29 cellular contexts compared by ENCODE assay signal in the genomic region with DNA sequence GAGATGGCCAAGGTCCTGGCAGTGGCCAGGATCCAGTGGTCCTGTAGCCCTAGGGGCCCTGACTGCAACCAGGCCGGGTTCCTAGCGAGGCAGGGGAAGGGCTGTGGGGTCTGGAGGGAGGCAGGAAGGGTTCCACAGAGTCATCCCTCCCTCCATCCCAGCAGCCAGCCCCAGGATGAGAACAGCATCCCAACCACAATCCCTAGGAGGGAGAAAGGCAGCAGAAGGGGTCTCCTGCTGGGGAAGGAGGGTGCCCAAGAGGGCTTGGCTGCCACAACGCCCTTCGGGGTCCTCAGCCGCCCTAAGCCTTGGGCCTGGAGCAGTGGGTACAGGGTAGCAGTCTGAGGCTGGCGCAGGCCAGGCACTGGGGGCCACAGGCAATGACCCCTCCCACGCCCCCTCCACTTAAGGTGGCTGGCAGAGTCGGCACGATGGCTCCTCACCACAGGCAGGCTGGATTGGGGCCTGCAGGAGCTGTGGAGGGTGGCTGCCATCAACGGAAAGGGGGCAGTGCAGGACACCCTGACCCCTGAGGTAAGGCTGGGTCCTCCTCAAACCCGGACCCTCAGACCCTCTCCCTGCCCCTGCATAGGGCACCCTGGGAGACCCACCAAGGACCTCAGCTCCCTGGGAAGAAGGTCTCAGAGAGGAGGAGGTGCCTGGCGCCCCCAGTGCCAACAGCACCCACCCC. TPM values are rescaled to one million over a fixed set of nuclear protein-coding genes. Genes with fewer than 3 reads are reported as not detected.
"Had no signal": no experiment of that assay in that cellular context is flagged by ENCODE, and none has a peak within 500 bp of the region (broad histone marks: within the 10 kb centered on the region; RNA-seq: fewer than 3 reads in every experiment).

No MANE protein-coding gene starts in this region.

- H3K4me1 Mint-ChIP-seq: memory B cell; stimulated activated effector memory CD8-positive, alpha-beta T cell treated with anti-CD3 and anti-CD28 coated beads, Interleukin-12 subunit alpha, Interleukin-12 subunit beta, amount 100 ng/mL, for 72 hours; T-helper 17 cell had no signal

- H2AFZ ChIP-seq: neural progenitor cell had no signal

- DNase-seq: activated CD4-positive, alpha-beta memory T cell treated with anti-CD3 and anti-CD28 coated beads for 36 hours; activated CD4-positive, alpha-beta T cell treated with anti-CD3 and anti-CD28 coated beads for 48 hours; activated effector memory CD4-positive, alpha-beta T cell treated with Interleukin-2 at 50 U/mL for 16 hours; activated naive CD4-positive, alpha-beta T cell treated with anti-CD3 and anti-CD28 coated beads for 36 hours; activated T-cell treated with anti-CD3 and anti-CD28 coated beads, Interleukin-2, amount 50 U/mL, for 72 hours; brain microvascular endothelial cell; central memory CD4-positive, alpha-beta T cell; effector memory CD4-positive, alpha-beta T cell; foreskin keratinocyte; stimulated activated CD4-positive, alpha-beta T cell treated with anti-CD3 and anti-CD28 coated beads, Interleukin-2, amount 100 ng/mL, for 24 hours; stomach; SW 1271; T-helper 17 cell; uterus had no signal

- H3K4me2 ChIP-seq: neural progenitor cell had no signal

- H3K4me3 ChIP-seq: ascending aorta, left lung, neural progenitor cell, prostate gland, stomach, suprapubic skin, tibial nerve, uterus had no signal

- ATAC-seq: activated T-cell treated with anti-CD3 and anti-CD28 coated beads, Interleukin-2, amount 50 U/mL, for 72 hours; foreskin keratinocyte; left lung; stimulated activated effector memory CD8-positive, alpha-beta T cell treated with anti-CD3 and anti-CD28 coated beads, Interleukin-12 subunit alpha, Interleukin-12 subunit beta, amount 100 ng/mL, for 72 hours; T-helper 17 cell had no signal

- H3K27ac ChIP-seq: ascending aorta, brain microvascular endothelial cell, foreskin keratinocyte, left lung, neural progenitor cell, prostate gland, stomach, suprapubic skin, tibial nerve, uterus had no signal

- H3K27ac Mint-ChIP-seq: activated CD4-positive, alpha-beta memory T cell treated with anti-CD3 and anti-CD28 coated beads for 36 hours; activated naive CD4-positive, alpha-beta T cell treated with anti-CD3 and anti-CD28 coated beads for 36 hours; activated T-cell treated with anti-CD3 and anti-CD28 coated beads, Interleukin-2, amount 50 U/mL, for 72 hours; memory B cell; neural progenitor cell; stimulated activated effector memory CD8-positive, alpha-beta T cell treated with anti-CD3 and anti-CD28 coated beads, Interleukin-12 subunit alpha, Interleukin-12 subunit beta, amount 100 ng/mL, for 72 hours; T-helper 17 cell had no signal

- H3K4me3 Mint-ChIP-seq: activated CD4-positive, alpha-beta memory T cell treated with anti-CD3 and anti-CD28 coated beads for 36 hours; activated naive CD4-positive, alpha-beta T cell treated with anti-CD3 and anti-CD28 coated beads for 36 hours; activated T-cell treated with anti-CD3 and anti-CD28 coated beads, Interleukin-2, amount 50 U/mL, for 72 hours; memory B cell; neural progenitor cell; stimulated activated effector memory CD8-positive, alpha-beta T cell treated with anti-CD3 and anti-CD28 coated beads, Interleukin-12 subunit alpha, Interleukin-12 subunit beta, amount 100 ng/mL, for 72 hours; T-helper 17 cell had no signal

- H3K27me3 ChIP-seq: ascending aorta, brain microvascular endothelial cell, foreskin keratinocyte, neural progenitor cell, stomach, suprapubic skin, tibial nerve, uterus had no signal

- H3K9me3 Mint-ChIP-seq: activated CD4-positive, alpha-beta memory T cell treated with anti-CD3 and anti-CD28 coated beads for 36 hours; activated naive CD4-positive, alpha-beta T cell treated with anti-CD3 and anti-CD28 coated beads for 36 hours; activated T-cell treated with anti-CD3 and anti-CD28 coated beads, Interleukin-2, amount 50 U/mL, for 72 hours; memory B cell; neural progenitor cell; stimulated activated effector memory CD8-positive, alpha-beta T cell treated with anti-CD3 and anti-CD28 coated beads, Interleukin-12 subunit alpha, Interleukin-12 subunit beta, amount 100 ng/mL, for 72 hours had no signal

- H3K36me3 Mint-ChIP-seq: activated CD4-positive, alpha-beta memory T cell treated with anti-CD3 and anti-CD28 coated beads for 36 hours; memory B cell; neural progenitor cell; stimulated activated effector memory CD8-positive, alpha-beta T cell treated with anti-CD3 and anti-CD28 coated beads, Interleukin-12 subunit alpha, Interleukin-12 subunit beta, amount 100 ng/mL, for 72 hours had no signal

- H3K27me3 Mint-ChIP-seq: activated CD4-positive, alpha-beta memory T cell treated with anti-CD3 and anti-CD28 coated beads for 36 hours had no signal

- H3K36me3 ChIP-seq: ascending aorta, brain microvascular endothelial cell, left lung, neural progenitor cell, prostate gland, stomach, suprapubic skin, tibial nerve, uterus had no signal

- H3K4me1 ChIP-seq: ascending aorta, foreskin keratinocyte, left lung, neural progenitor cell, prostate gland, stomach, suprapubic skin, tibial nerve, uterus had no signal

- H3K9me3 ChIP-seq: ascending aorta, left lung, prostate gland, stomach, suprapubic skin, tibial nerve, uterus had no signal

RNA-seq across cellular contexts. Expression of a gene that starts 7.2 kb away (rescaled TPM):
- total RNA-seq: activated CD4-positive, alpha-beta memory T cell treated with anti-CD3 and anti-CD28 coated beads for 36 hours; activated naive CD4-positive, alpha-beta T cell treated with anti-CD3 and anti-CD28 coated beads for 36 hours; activated T-cell treated with anti-CD3 and anti-CD28 coated beads, Interleukin-2, amount 50 U/mL, for 72 hours; ascending aorta; dermis microvascular lymphatic vessel endothelial cell; foreskin keratinocyte; glomerular endothelial cell; kidney epithelial cell; left lung; mononuclear cell; osteocyte; prostate gland; skeletal muscle tissue; stomach; suprapubic skin; T-helper 17 cell; uterus had no signal
- polyA plus RNA-seq: esophagus, foreskin keratinocyte, stomach had no signal

RNA-seq across cellular contexts. Expression of a gene that starts 42.5 kb away (rescaled TPM):
- total RNA-seq: activated CD4-positive, alpha-beta memory T cell treated with anti-CD3 and anti-CD28 coated beads for 36 hours; activated T-cell treated with anti-CD3 and anti-CD28 coated beads, Interleukin-2, amount 50 U/mL, for 72 hours; ascending aorta; dermis microvascular lymphatic vessel endothelial cell; foreskin keratinocyte; glomerular endothelial cell; kidney epithelial cell; left lung; mononuclear cell; osteocyte; prostate gland; skeletal muscle tissue; stomach; suprapubic skin; T-helper 17 cell; tibial nerve had no signal
- polyA plus RNA-seq: esophagus, foreskin keratinocyte, stomach had no signal
